ENCODE assay signal across 2 cellular contexts in genomic region chr3:49906004-49906860, GRCh38.
TF ChIP-seq lines count a peak whose summit lies in the region.

No MANE protein-coding gene starts in this region.

TF ChIP-seq in IMR-90, 13 proteins besides CTCF, POLR2A, EP300 and RAD21:
- TF ChIP-seq CEBPB (IDR thresholded peaks at IDR 0.05; ENCODE audit: low read depth, low read length) (peak; percentile 48; the same call in 1 of the 2 replicates), RFX5 (IDR thresholded peaks at IDR 0.05; ENCODE audit: low read depth, low read length) (no peak), USF2 (IDR thresholded peaks at IDR 0.05; ENCODE audit: low read depth, low read length) (no peak), NFE2L2 (IDR thresholded peaks at IDR 0.05; ENCODE audit: low read depth, low read length) (no peak), MAZ (IDR thresholded peaks at IDR 0.05; ENCODE audit: borderline replicate concordance, low read depth, low read length) (peak; percentile 65; the same call in 1 of the 2 replicates), FOS (IDR thresholded peaks at IDR 0.05; ENCODE audit: low read depth, low read length) (no peak), SMC3 (IDR thresholded peaks at IDR 0.05; ENCODE audit: low read depth, low read length) (peak; percentile 68)

TF ChIP-seq in HepG2, 621 proteins besides CTCF, POLR2A, EP300 and RAD21 (continues in another document):
- TF ChIP-seq ZNF12 (CRISPR knock-in tag; IDR thresholded peaks at IDR 0.05) (0 out of 2 replicates have a peak, but pooled peaks have one; percentile 48), THAP11 (CRISPR knock-in tag; IDR thresholded peaks at IDR 0.05) (0 out of 2 replicates have a peak, but pooled peaks have one; percentile 23), ZNF687 (CRISPR knock-in tag; IDR thresholded peaks at IDR 0.05) (peak; percentile 39), CREM (IDR thresholded peaks at IDR 0.05) (no peak), CREM (CRISPR knock-in tag; IDR thresholded peaks at IDR 0.05) (no peak), ARID5B (CRISPR knock-in tag; IDR thresholded peaks at IDR 0.05) (0 out of 2 replicates have a peak, but pooled peaks have one; percentile 12), ZFP36 (IDR thresholded peaks at IDR 0.05; ENCODE audit: borderline replicate concordance, low read depth, low read length, partially characterized antibody) (no peak), CC2D1A (CRISPR knock-in tag; IDR thresholded peaks at IDR 0.05) (no peak), LRRFIP1 (CRISPR knock-in tag; conservative IDR thresholded peaks at IDR 0.05) (no peak), NR2F1 (CRISPR knock-in tag; IDR thresholded peaks at IDR 0.05) (no peak), ZNF816 (CRISPR knock-in tag; IDR thresholded peaks at IDR 0.05; ENCODE audit: borderline replicate concordance) (no peak), ZNF414 (CRISPR knock-in tag; IDR thresholded peaks at IDR 0.05) (no peak), BCL3 (CRISPR knock-in tag; IDR thresholded peaks at IDR 0.05) (no peak), PATZ1 (CRISPR knock-in tag; IDR thresholded peaks at IDR 0.05) (peak; percentile 69), RXRA (CRISPR knock-in tag; IDR thresholded peaks at IDR 0.05) (no peak), IKZF4 (CRISPR knock-in tag; IDR thresholded peaks at IDR 0.05; ENCODE audit: borderline replicate concordance, low read depth, not compliant biosample characterization) (no peak), RFX3 (CRISPR knock-in tag; IDR thresholded peaks at IDR 0.05) (no peak), ZBTB2 (CRISPR knock-in tag; IDR thresholded peaks at IDR 0.05; ENCODE audit: low read depth) (no peak), THAP9 (CRISPR knock-in tag; IDR thresholded peaks at IDR 0.05; ENCODE audit: borderline replicate concordance) (peak; percentile 43; the same call in 1 of the 2 replicates), STAG1 (CRISPR knock-in tag; IDR thresholded peaks at IDR 0.05) (peak; percentile 85), KDM2A (CRISPR knock-in tag; IDR thresholded peaks at IDR 0.05; ENCODE audit: borderline replicate concordance, low read depth) (0 out of 2 replicates have a peak, but pooled peaks have one; percentile 23), SAP130 (CRISPR knock-in tag; IDR thresholded peaks at IDR 0.05; ENCODE audit: low read depth) (peak; percentile 26), ZNF235 (CRISPR knock-in tag; IDR thresholded peaks at IDR 0.05; ENCODE audit: borderline replicate concordance) (no peak), KDM3A (CRISPR knock-in tag; IDR thresholded peaks at IDR 0.05; ENCODE audit: low read depth) (no peak), ZNF574 (CRISPR knock-in tag; IDR thresholded peaks at IDR 0.05) (no peak), SALL1 (CRISPR knock-in tag; IDR thresholded peaks at IDR 0.05) (peak; percentile 15; the same call in 1 of the 2 replicates)
